8 cellular contexts compared by ENCODE assay signal in genomic region chr11:70191495-70192140, GRCh38. TPM values are rescaled to one million over a fixed set of nuclear protein-coding genes. Genes with fewer than 3 reads are reported as not detected.
DNase-seq lines count a peak whose midpoint lies in the region; ATAC-seq lines count a peak whose summit lies in the region.

No MANE protein-coding gene starts in this region.

- H3K27ac ChIP-seq in CD8-positive, alpha-beta memory T cell (ENCODE audit: low read depth, low read length): no peak overlapping the region

- H3K27ac Mint-ChIP-seq in CD8-positive, alpha-beta memory T cell: peak overlapping the region in 1 of 8 donors; percentile 9

- H3K4me1 Mint-ChIP-seq in CD8-positive, alpha-beta memory T cell: peaks cover 0 to 4% (median 0%) of the 10 kb centered on the region in 3 donors

- H3K36me3 Mint-ChIP-seq in CD8-positive, alpha-beta memory T cell: no peaks in the 10 kb centered on the region

- H3K9me3 ChIP-seq in CD8-positive, alpha-beta memory T cell (ENCODE audit: low read length): no peaks in the 10 kb centered on the region

- H3K4me3 Mint-ChIP-seq in CD8-positive, alpha-beta memory T cell: no peak overlapping the region

- CTCF ChIA-PET in CD8-positive, alpha-beta memory T cell (lab: Charles Lee): no interaction called here

- peaks cover 4 to 12% of the 10 kb centered on the region in 2 donors for H3K27me3 Mint-ChIP-seq in CD8-positive, alpha-beta memory T cell

- POLR2A ChIA-PET in CD8-positive, alpha-beta memory T cell (lab: Charles Lee): no interaction called here

- no peak overlapping the region for H3K4me3 ChIP-seq in CD8-positive, alpha-beta memory T cell (ENCODE audit: low read length)

- H3K4me1 ChIP-seq in CD8-positive, alpha-beta memory T cell (ENCODE audit: insufficient read depth, low read length): no peaks in the 10 kb centered on the region

- peak; percentile 82 for ATAC-seq in Right ventricle myocardium inferior
- no peak for ATAC-seq in HG02973 (IDR thresholded peaks at IDR 0.05; ENCODE audit: unreplicated experiment)
- ATAC-seq in HG03025 (IDR thresholded peaks at IDR 0.05; ENCODE audit: low FRiP score, unreplicated experiment): no peak

- DNase-seq in CD8-positive, alpha-beta memory T cell: peak in 3 of 5 donors; percentile 30 to 60 (median 40)
- peak; percentile 62 for DNase-seq in HK-2 (ENCODE audit: unreplicated experiment)
- DNase-seq in SHP77 treated with DMSO at 0.1 percent for 48 hours (lab: John Stamatoyannopoulos, UW): peak; percentile 47
- peak in 3 of 4 experiments; percentile 4 to 36 (median 19) for DNase-seq in activated naive CD4-positive, alpha-beta T cell (lab: John Stamatoyannopoulos, UW)
- peak; percentile 88 for DNase-seq in Right ventricle myocardium inferior (ENCODE audit: missing footprints)
- peak; percentile 10 for DNase-seq in pulmonary artery endothelial cell (ENCODE audit: low read depth, low spot score)

- H3K36me3 ChIP-seq in CD8-positive, alpha-beta memory T cell (ENCODE audit: insufficient read depth, low read length): no peaks in the 10 kb centered on the region

- H3K27me3 ChIP-seq in CD8-positive, alpha-beta memory T cell (ENCODE audit: insufficient read depth, low read length, poor library complexity, severe bottlenecking): no peaks in the 10 kb centered on the region

- no peaks in the 10 kb centered on the region for H3K9me3 Mint-ChIP-seq in CD8-positive, alpha-beta memory T cell

- intact Hi-C loops in Right ventricle myocardium inferior (cut with DNase I): loop anchor here (1.0 to 5.0 kb wide), 3 partner anchors 248 to 504 kb away; no protein-coding TSS in a partner anchor

RNA-seq across cellular contexts. Expression of gene FADD, which starts 11.5 kb away (rescaled TPM):
- 10 to 100 TPM; 38.5 to 39.4 TPM for total RNA-seq in CD8-positive, alpha-beta memory T cell
- polyA plus RNA-seq in CD8-positive, alpha-beta memory T cell: 22.9 TPM
- 12.8 TPM for total RNA-seq in Right ventricle myocardium inferior
- 57.0 and 63.0 TPM in 2 replicates for total RNA-seq in pulmonary artery endothelial cell

Comparison
In these comparisons a context has a peak if more than half of its experiments do, and no peak if none do; other contexts are left out.
1. DNase-seq: peak in every context shown above with its lines; median percentile 88 in Right ventricle myocardium inferior; 62 in HK-2; 47 in SHP77 treated with DMSO at 0.1 percent for 48 hours; 40 in CD8-positive, alpha-beta memory T cell; 19 in activated naive CD4-positive, alpha-beta T cell; 10 in pulmonary artery endothelial cell.